In the genomic region with DNA sequence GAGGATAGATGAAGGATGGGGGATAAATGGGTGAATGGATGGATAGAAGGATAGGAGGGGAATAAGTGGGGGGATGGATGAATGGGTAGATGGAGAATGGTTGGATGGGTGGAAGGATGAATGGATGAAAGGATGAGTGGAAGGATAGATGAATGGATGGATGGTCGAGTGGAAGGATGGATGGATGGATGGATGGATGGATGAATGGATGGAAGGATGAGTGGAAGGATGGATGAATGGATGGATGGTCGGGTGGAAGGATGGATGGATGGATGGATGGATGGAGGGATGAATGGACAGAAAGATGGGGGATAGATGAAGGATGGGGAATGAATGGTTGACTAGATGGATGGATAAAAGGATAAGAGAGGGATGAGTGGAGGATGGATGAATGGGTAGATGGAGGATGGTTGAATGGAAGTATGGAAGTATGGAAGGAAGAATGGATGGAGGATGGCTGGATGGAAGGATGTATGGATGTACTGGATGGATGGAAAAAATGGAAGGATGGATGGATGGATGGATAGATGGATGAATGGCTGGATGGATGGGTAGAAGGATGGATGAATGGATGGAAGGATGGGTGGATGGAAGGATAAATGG, we compare ENCODE assay signal across 34 cellular contexts. TPM values are rescaled to one million over a fixed set of nuclear protein-coding genes. Genes with fewer than 3 reads are reported as not detected.
"Had no signal": no experiment of that assay in that cellular context is flagged by ENCODE, and none has a peak within 500 bp of the region (broad histone marks: within the 10 kb centered on the region; RNA-seq: fewer than 3 reads in every experiment).

No MANE protein-coding gene starts in this region.

- H3K4me3 Mint-ChIP-seq: naive thymus-derived CD4-positive, alpha-beta T cell; natural killer cell; nephron; neural crest cell; stimulated activated memory B cell treated with anti-CD40 and anti-IgM and Interleukin-4, amounts not matched to agents 10 μg/mL and 1 μg/mL and 100 μg/mL, for 72 hours; stimulated activated naive CD8-positive, alpha-beta T cell treated with anti-CD3 and anti-CD28 coated beads, Interleukin-15, amount 100 ng/mL, for 72 hours had no signal

- H3K9me3 ChIP-seq: ovary, psoas muscle, suprapubic skin, testis, tibial artery, upper lobe of left lung, vagina had no signal

- FAIRE-seq: urothelium cell line had no signal

- H3K27me3 Mint-ChIP-seq: progenitor cell of endocrine pancreas; stimulated activated memory B cell treated with anti-CD40 and anti-IgM and Interleukin-4, amounts not matched to agents 10 μg/mL and 1 μg/mL and 100 μg/mL, for 72 hours; stimulated activated naive CD8-positive, alpha-beta T cell treated with anti-CD3 and anti-CD28 coated beads, Interleukin-15, amount 100 ng/mL, for 72 hours had no signal

- H3K4me2 ChIP-seq: smooth muscle cell had no signal

- H3K79me2 ChIP-seq: parathyroid adenoma had no signal

- H3K27ac ChIP-seq: ovary, parathyroid adenoma, psoas muscle, skin epidermis, spleen, suprapubic skin, testis, tibial artery, upper lobe of left lung, vagina had no signal

- H3K27me3 ChIP-seq: ovary, testis, upper lobe of left lung, vagina had no signal

- ATAC-seq: naive thymus-derived CD4-positive, alpha-beta T cell; natural killer cell; psoas muscle; right cardiac atrium; sciatic nerve; stimulated activated memory B cell treated with anti-CD40 and anti-IgM and Interleukin-4, amounts not matched to agents 10 μg/mL and 1 μg/mL and 100 μg/mL, for 72 hours; stimulated activated naive CD8-positive, alpha-beta T cell treated with anti-CD3 and anti-CD28 coated beads, Interleukin-15, amount 100 ng/mL, for 72 hours; stimulated activated naive CD8-positive, alpha-beta T cell treated with anti-CD3 and anti-CD28 coated beads, Interleukin-15, Interleukin-2, amounts not matched to agents 100 U/mL and 50 U/mL, for 24 hours had no signal

- DNase-seq: naive thymus-derived CD4-positive, alpha-beta T cell; natural killer cell; occipital lobe; ovary; psoas muscle; right cardiac atrium; stimulated activated CD4-positive, alpha-beta T cell treated with anti-CD3 and anti-CD28 coated beads, Interleukin-12 subunit alpha, Interleukin-12 subunit beta, amount 100 ng/mL, for 4 hours; stimulated activated CD4-positive, alpha-beta T cell treated with anti-CD3 and anti-CD28 coated beads, Interleukin-1b, Interleukin-23, amount 100 ng/mL, for 48 hours; stimulated activated CD4-positive, alpha-beta T cell treated with anti-CD3 and anti-CD28 coated beads, Interleukin-4, amount 100 ng/mL, for 1 hour; stimulated activated CD4-positive, alpha-beta T cell treated with anti-CD3 and anti-CD28 coated beads, Interleukin-4, amount 100 ng/mL, for 4 hours; stimulated activated CD8-positive, alpha-beta memory T cell treated with anti-CD3 and anti-CD28 coated beads, Interleukin-4, amount 100 ng/mL, for 48 hours; stimulated activated naive CD4-positive, alpha-beta T cell; stimulated activated naive CD8-positive, alpha-beta T cell treated with anti-CD3 and anti-CD28 coated beads, Interleukin-15, amount 100 ng/mL, for 72 hours; stimulated activated naive CD8-positive, alpha-beta T cell treated with anti-CD3 and anti-CD28 coated beads, Interleukin-15, Interleukin-2, amounts not matched to agents 100 U/mL and 50 U/mL, for 24 hours; substantia nigra; testis; tibial artery; trophoblast cell; upper lobe of left lung had no signal

- H3K36me3 Mint-ChIP-seq: naive thymus-derived CD4-positive, alpha-beta T cell; natural killer cell; stimulated activated memory B cell treated with anti-CD40 and anti-IgM and Interleukin-4, amounts not matched to agents 10 μg/mL and 1 μg/mL and 100 μg/mL, for 72 hours had no signal

- H3K27ac Mint-ChIP-seq: naive thymus-derived CD4-positive, alpha-beta T cell; natural killer cell; nephron; progenitor cell of endocrine pancreas; stimulated activated memory B cell treated with anti-CD40 and anti-IgM and Interleukin-4, amounts not matched to agents 10 μg/mL and 1 μg/mL and 100 μg/mL, for 72 hours; stimulated activated naive CD8-positive, alpha-beta T cell treated with anti-CD3 and anti-CD28 coated beads, Interleukin-15, amount 100 ng/mL, for 72 hours had no signal

- H3K9me3 Mint-ChIP-seq: natural killer cell; nephron; neural crest cell; stimulated activated naive CD8-positive, alpha-beta T cell treated with anti-CD3 and anti-CD28 coated beads, Interleukin-15, amount 100 ng/mL, for 72 hours had no signal

- H3K4me1 ChIP-seq: parathyroid adenoma, psoas muscle, spleen, suprapubic skin, testis, tibial artery, upper lobe of left lung, vagina had no signal

- H2AFZ ChIP-seq: parathyroid adenoma had no signal

- H3K36me3 ChIP-seq: ovary, spleen, suprapubic skin, tibial artery, upper lobe of left lung, vagina had no signal

- H3K4me3 ChIP-seq: ovary, psoas muscle, skin epidermis, smooth muscle cell, spleen, suprapubic skin, testis, tibial artery, upper lobe of left lung, vagina had no signal

- H3K4me1 Mint-ChIP-seq: naive thymus-derived CD4-positive, alpha-beta T cell; natural killer cell; nephron; neural crest cell; stimulated activated memory B cell treated with anti-CD40 and anti-IgM and Interleukin-4, amounts not matched to agents 10 μg/mL and 1 μg/mL and 100 μg/mL, for 72 hours; stimulated activated naive CD8-positive, alpha-beta T cell treated with anti-CD3 and anti-CD28 coated beads, Interleukin-15, amount 100 ng/mL, for 72 hours had no signal

- H3K9ac ChIP-seq: parathyroid adenoma had no signal

RNA-seq across cellular contexts. Expression of a gene that starts 42.0 kb away (rescaled TPM):
- total RNA-seq: naive thymus-derived CD4-positive, alpha-beta T cell; osteoblast; right cardiac atrium; smooth muscle cell; spleen; ureter; vagina had no signal
- polyA plus RNA-seq: naive thymus-derived CD4-positive, alpha-beta T cell; right cardiac atrium; smooth muscle cell had no signal

RNA-seq across cellular contexts. Expression of a gene that starts 54.8 kb away (rescaled TPM):
- total RNA-seq: neural crest cell, osteoblast, ovary, progenitor cell of endocrine pancreas, psoas muscle, renal cortical epithelial cell, right cardiac atrium, sciatic nerve, smooth muscle cell, suprapubic skin, upper lobe of left lung, ureter, vagina had no signal
- polyA plus RNA-seq: naive thymus-derived CD4-positive, alpha-beta T cell; ovary; right cardiac atrium had no signal
